ENCODE assay signal across 8 cellular contexts in the genomic region with DNA sequence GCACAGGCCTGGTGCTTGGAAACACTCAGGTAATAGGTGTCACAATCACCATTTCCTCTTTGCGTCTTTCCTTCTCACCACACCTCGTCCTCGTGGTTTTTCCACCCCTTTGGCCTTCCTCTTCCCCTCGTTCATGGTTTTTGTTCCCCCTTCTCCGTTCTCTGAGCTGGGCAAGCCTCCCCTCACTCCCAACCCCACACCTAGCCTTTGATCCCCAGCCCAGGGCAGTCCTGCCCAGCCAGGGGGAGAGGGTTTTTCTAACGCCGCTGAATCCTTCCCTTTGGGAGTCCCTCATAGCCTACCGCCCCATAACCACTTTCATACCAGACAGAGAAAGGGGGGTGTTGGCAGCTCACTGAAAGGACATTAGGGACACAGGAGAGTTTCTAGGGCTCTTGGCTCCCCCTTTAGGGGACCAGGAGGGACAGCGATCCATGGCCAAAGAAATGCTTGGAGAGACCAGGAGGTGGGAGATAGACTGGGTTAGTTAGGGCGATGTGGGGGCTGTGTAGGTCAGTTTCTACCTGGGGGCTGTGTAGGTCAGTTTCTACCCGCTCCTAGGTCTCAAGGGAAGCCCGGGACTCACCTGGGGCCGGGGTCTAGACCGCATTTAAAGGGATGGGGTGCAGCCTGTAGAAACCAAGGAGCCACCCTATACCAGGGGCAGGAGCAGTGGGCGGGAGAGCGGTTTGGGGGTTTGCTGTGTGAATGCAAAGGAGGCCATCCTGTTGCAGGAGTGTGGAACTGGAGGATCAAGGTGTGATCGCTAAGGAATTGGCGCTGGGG. TPM values are rescaled to one million over a fixed set of nuclear protein-coding genes. Genes with fewer than 3 reads are reported as not detected.
A peak's percentile ranks its signal among the peaks of the same experiment; 100 is the strongest.
DNase-seq lines count a peak whose midpoint lies in the region; ATAC-seq lines count a peak whose summit lies in the region.

No MANE protein-coding gene starts in this region.

- no peaks in the 10 kb centered on the region for H3K9me3 Mint-ChIP-seq in activated CD4-positive, alpha-beta memory T cell treated with anti-CD3 and anti-CD28 coated beads, Interleukin-2, amount 10 ng/mL, durations not matched to agents 7 days and 5 days
- no peaks in the 10 kb centered on the region for H3K9me3 Mint-ChIP-seq in stimulated activated naive B cell treated with anti-CD40 and anti-IgM and Interleukin-4, amounts not matched to agents 10 μg/mL and 1 μg/mL and 100 μg/mL, for 72 hours

- CTCF ChIA-PET in activated CD4-positive, alpha-beta memory T cell treated with anti-CD3 and anti-CD28 coated beads, Interleukin-2, amount 10 ng/mL, durations not matched to agents 7 days and 5 days (lab: Charles Lee): no interaction called here

- H3K9me3 ChIP-seq in HAP-1 (no peaks in the 10 kb centered on the region), iPS-15b (ENCODE audit: control insufficient read depth, insufficient read depth, low read length) (no peaks in the 10 kb centered on the region)

- peak overlapping the region; percentile 76 for H3K4me3 ChIP-seq in HAP-1
- H3K4me3 ChIP-seq in iPS-15b (ENCODE audit: low read depth, low read length): peak overlapping the region; percentile 90

- in situ Hi-C loops in HAP-1 (cut with MboI; ENCODE audit: low sequenced_read_pairs): no loop called here

- H3K27me3 Mint-ChIP-seq in activated CD4-positive, alpha-beta memory T cell treated with anti-CD3 and anti-CD28 coated beads, Interleukin-2, amount 10 ng/mL, durations not matched to agents 7 days and 5 days: peaks cover 46% of the 10 kb centered on the region
- H3K27me3 Mint-ChIP-seq in stimulated activated naive B cell treated with anti-CD40 and anti-IgM and Interleukin-4, amounts not matched to agents 10 μg/mL and 1 μg/mL and 100 μg/mL, for 72 hours: peaks cover 53 to 72% of the 10 kb centered on the region in 2 donors

- peaks cover 24% of the 10 kb centered on the region for H3K4me1 Mint-ChIP-seq in activated CD4-positive, alpha-beta memory T cell treated with anti-CD3 and anti-CD28 coated beads, Interleukin-2, amount 10 ng/mL, durations not matched to agents 7 days and 5 days
- H3K4me1 Mint-ChIP-seq in stimulated activated naive B cell treated with anti-CD40 and anti-IgM and Interleukin-4, amounts not matched to agents 10 μg/mL and 1 μg/mL and 100 μg/mL, for 72 hours: peaks cover 21 to 29% of the 10 kb centered on the region in 2 donors

- POLR2A ChIA-PET in activated CD4-positive, alpha-beta memory T cell treated with anti-CD3 and anti-CD28 coated beads, Interleukin-2, amount 10 ng/mL, durations not matched to agents 7 days and 5 days (lab: Charles Lee): no interaction called here

- peak overlapping the region; percentile 83 for H3K9ac ChIP-seq in iPS-15b (ENCODE audit: low read depth, low read length)

- H3K36me3 ChIP-seq in HAP-1 (replicated peaks) (peaks cover 29% of the 10 kb centered on the region), iPS-15b (ENCODE audit: control insufficient read depth, insufficient read depth, low read length) (peaks cover 35% of the 10 kb centered on the region)

- H3K27ac Mint-ChIP-seq in activated CD4-positive, alpha-beta memory T cell treated with anti-CD3 and anti-CD28 coated beads, Interleukin-2, amount 10 ng/mL, durations not matched to agents 7 days and 5 days: no peak overlapping the region
- H3K27ac Mint-ChIP-seq in stimulated activated naive B cell treated with anti-CD40 and anti-IgM and Interleukin-4, amounts not matched to agents 10 μg/mL and 1 μg/mL and 100 μg/mL, for 72 hours: no peak overlapping the region

- H3K4me1 ChIP-seq in HAP-1: peaks cover 6% of the 10 kb centered on the region; the same call in 1 of the 2 replicates
- H3K4me1 ChIP-seq in iPS-15b (ENCODE audit: control insufficient read depth, insufficient read depth, low read length): no peaks in the 10 kb centered on the region

- no peaks in the 10 kb centered on the region for H3K27me3 ChIP-seq in HAP-1 (ENCODE audit: low read depth)
- H3K27me3 ChIP-seq in iPS-15b (ENCODE audit: control insufficient read depth, insufficient read depth, low read length): no peaks in the 10 kb centered on the region

- peak; percentile 19 to 40 for ATAC-seq in stimulated activated naive B cell treated with anti-CD40 and anti-IgM and Interleukin-4, amounts not matched to agents 10 μg/mL and 1 μg/mL and 100 μg/mL, for 72 hours (replicated peaks)

- H3K36me3 Mint-ChIP-seq in activated CD4-positive, alpha-beta memory T cell treated with anti-CD3 and anti-CD28 coated beads, Interleukin-2, amount 10 ng/mL, durations not matched to agents 7 days and 5 days (ENCODE audit: low read depth): no peaks in the 10 kb centered on the region
- H3K36me3 Mint-ChIP-seq in stimulated activated naive B cell treated with anti-CD40 and anti-IgM and Interleukin-4, amounts not matched to agents 10 μg/mL and 1 μg/mL and 100 μg/mL, for 72 hours: peaks cover 4 to 8% of the 10 kb centered on the region in 2 donors

- DNase-seq in AG08396 (ENCODE audit: low spot score) (peak; percentile 65), HAP-1 (ENCODE audit: low spot score in 2 of 2) (no peak), NCI-H187 treated with DMSO at 0.1 percent for 48 hours (lab: John Stamatoyannopoulos, UW) (no peak), foreskin melanocyte (no peak)
- DNase-seq in activated CD4-positive, alpha-beta memory T cell treated with anti-CD3 and anti-CD28 coated beads, Interleukin-2, amount 10 ng/mL, durations not matched to agents 7 days and 5 days: no peak
- no peak for DNase-seq in stimulated activated naive B cell treated with anti-CD40 and anti-IgM and Interleukin-4, amounts not matched to agents 10 μg/mL and 1 μg/mL and 100 μg/mL, for 72 hours
- no peak for DNase-seq in effector CD4-positive, alpha-beta T cell

- peak overlapping the region; percentile 34 for H3K4me3 Mint-ChIP-seq in activated CD4-positive, alpha-beta memory T cell treated with anti-CD3 and anti-CD28 coated beads, Interleukin-2, amount 10 ng/mL, durations not matched to agents 7 days and 5 days
- peak overlapping the region; percentile 62 to 75 for H3K4me3 Mint-ChIP-seq in stimulated activated naive B cell treated with anti-CD40 and anti-IgM and Interleukin-4, amounts not matched to agents 10 μg/mL and 1 μg/mL and 100 μg/mL, for 72 hours

RNA-seq across cellular contexts. Expression of gene EPHB4, which starts 1.4 kb away (rescaled TPM):
- under 1 TPM; 0.60 TPM for total RNA-seq in activated CD4-positive, alpha-beta memory T cell treated with anti-CD3 and anti-CD28 coated beads, Interleukin-2, amount 10 ng/mL, durations not matched to agents 7 days and 5 days

RNA-seq across cellular contexts. Expression of gene SLC12A9, which starts 26.6 kb away (rescaled TPM):
- 10 to 100 TPM; 34.0 to 36.3 TPM for total RNA-seq in activated CD4-positive, alpha-beta memory T cell treated with anti-CD3 and anti-CD28 coated beads, Interleukin-2, amount 10 ng/mL, durations not matched to agents 7 days and 5 days

RNA-seq across cellular contexts. Expression of gene TRIP6, which starts 41.2 kb away (rescaled TPM):
- total RNA-seq in activated CD4-positive, alpha-beta memory T cell treated with anti-CD3 and anti-CD28 coated beads, Interleukin-2, amount 10 ng/mL, durations not matched to agents 7 days and 5 days: 10 to 100 TPM; 28.9 to 30.1 TPM

RNA-seq across cellular contexts. Expression of gene SRRT, which starts 49.0 kb away (rescaled TPM):
- total RNA-seq in activated CD4-positive, alpha-beta memory T cell treated with anti-CD3 and anti-CD28 coated beads, Interleukin-2, amount 10 ng/mL, durations not matched to agents 7 days and 5 days: 100 to 1,000 TPM; 202 to 205 TPM
